ENCODE assay signal across 1 cellular context in the genomic region with DNA sequence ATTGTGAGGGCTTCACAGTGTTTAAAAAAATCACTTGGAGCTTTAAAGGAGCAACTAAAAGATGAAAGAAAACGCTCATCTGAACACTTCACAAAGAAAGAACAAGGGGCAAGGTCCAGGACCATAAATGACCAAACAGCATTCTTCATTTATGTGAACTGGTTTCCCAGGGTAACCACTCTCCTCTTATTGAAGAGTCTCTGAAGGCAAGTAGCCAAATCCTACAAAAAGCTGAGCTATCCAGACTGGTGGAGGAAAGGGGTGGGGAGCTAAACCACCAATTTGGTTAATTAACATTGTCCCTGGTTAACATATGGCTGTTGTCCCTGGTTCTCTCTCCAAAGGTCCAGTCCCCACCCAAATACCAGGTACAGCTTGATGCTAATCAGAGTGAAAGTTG.
A peak's percentile ranks its signal among the peaks of the same experiment; 100 is the strongest.
TF ChIP-seq lines count a peak whose summit lies in the region.

No MANE protein-coding gene starts in this region.

TF ChIP-seq in HepG2, 621 proteins besides CTCF, POLR2A, EP300 and RAD21 (continued from another document):
- TF ChIP-seq ZNF414 (CRISPR knock-in tag; IDR thresholded peaks at IDR 0.05) (no peak), EEA1 (CRISPR knock-in tag; IDR thresholded peaks at IDR 0.05; ENCODE audit: borderline replicate concordance) (no peak), SNAI1 (CRISPR knock-in tag; IDR thresholded peaks at IDR 0.05; ENCODE audit: borderline replicate concordance) (no peak), ZNF562 (CRISPR knock-in tag; IDR thresholded peaks at IDR 0.05; ENCODE audit: borderline replicate concordance) (no peak), RFX1 (IDR thresholded peaks at IDR 0.05) (peak; percentile 68; the same call in 1 of the 2 replicates), IRF2 (CRISPR knock-in tag; IDR thresholded peaks at IDR 0.05) (no peak), EHMT2 (IDR thresholded peaks at IDR 0.05; ENCODE audit: borderline replicate concordance, low read depth, low read length) (peak; percentile 24; the same call in 1 of the 2 replicates), AGO2 (optimal IDR thresholded peaks at IDR 0.05; ENCODE audit: low read depth, low read length) (no peak), TEAD2 (CRISPR knock-in tag; IDR thresholded peaks at IDR 0.05) (no peak), ZFY (CRISPR knock-in tag; IDR thresholded peaks at IDR 0.05) (no peak), FOSL1 (CRISPR knock-in tag; IDR thresholded peaks at IDR 0.05; ENCODE audit: borderline replicate concordance) (no peak), FOXO1 (CRISPR knock-in tag; IDR thresholded peaks at IDR 0.05) (no peak), ZNF235 (CRISPR knock-in tag; IDR thresholded peaks at IDR 0.05; ENCODE audit: borderline replicate concordance) (no peak), REPIN1 (CRISPR knock-in tag; IDR thresholded peaks at IDR 0.05; ENCODE audit: borderline replicate concordance, low read depth) (no peak), KLF12 (CRISPR knock-in tag; IDR thresholded peaks at IDR 0.05; ENCODE audit: borderline replicate concordance) (no peak), ZBTB33 (CRISPR knock-in tag; IDR thresholded peaks at IDR 0.05) (no peak), TEF (CRISPR knock-in tag; IDR thresholded peaks at IDR 0.05) (no peak), ASH2L (IDR thresholded peaks at IDR 0.05; ENCODE audit: insufficient read length, low read depth, low read length) (peak; percentile 84), ZZZ3 (CRISPR knock-in tag; IDR thresholded peaks at IDR 0.05; ENCODE audit: borderline replicate concordance) (no peak), ATF5 (CRISPR knock-in tag; IDR thresholded peaks at IDR 0.05; ENCODE audit: low read depth) (no peak), ATF7-NPFF (CRISPR knock-in tag; IDR thresholded peaks at IDR 0.05; ENCODE audit: low read depth) (no peak), ZNF792 (CRISPR knock-in tag; IDR thresholded peaks at IDR 0.05) (no peak), SOX13 (IDR thresholded peaks at IDR 0.05) (no peak), SOX13 (CRISPR knock-in tag; conservative IDR thresholded peaks at IDR 0.05 in 1 of 2, IDR thresholded peaks at IDR 0.05 in 1 of 2) (peak in 1 of 2 experiments; percentile 53; a peak in 2 of 4 replicates), SUZ12 (IDR thresholded peaks at IDR 0.05; ENCODE audit: low read depth, low read length) (no peak), ZNF615 (CRISPR knock-in tag; IDR thresholded peaks at IDR 0.05; ENCODE audit: borderline replicate concordance) (no peak), ZNF329 (CRISPR knock-in tag; IDR thresholded peaks at IDR 0.05; ENCODE audit: low read depth) (no peak), PAXIP1 (CRISPR knock-in tag; conservative IDR thresholded peaks at IDR 0.05) (peak; percentile 76), BCL6 (CRISPR knock-in tag; IDR thresholded peaks at IDR 0.05) (peak; percentile 37; the same call in 1 of the 2 replicates), FIP1L1 (IDR thresholded peaks at IDR 0.05; ENCODE audit: borderline replicate concordance, insufficient read depth, low read depth, low read length) (no peak), TOE1 (CRISPR knock-in tag; IDR thresholded peaks at IDR 0.05) (no peak), TOPORS (CRISPR knock-in tag; IDR thresholded peaks at IDR 0.05) (no peak), HMG20A (CRISPR knock-in tag; IDR thresholded peaks at IDR 0.05; ENCODE audit: borderline replicate concordance) (no peak), ATF7 (IDR thresholded peaks at IDR 0.05) (no peak), ATF7 (CRISPR knock-in tag; IDR thresholded peaks at IDR 0.05) (no peak), CENPX (CRISPR knock-in tag; IDR thresholded peaks at IDR 0.05) (no peak), ZFP41 (CRISPR knock-in tag; IDR thresholded peaks at IDR 0.05; ENCODE audit: borderline replicate concordance) (no peak)
- TF ChIP-seq, protein P1, sequence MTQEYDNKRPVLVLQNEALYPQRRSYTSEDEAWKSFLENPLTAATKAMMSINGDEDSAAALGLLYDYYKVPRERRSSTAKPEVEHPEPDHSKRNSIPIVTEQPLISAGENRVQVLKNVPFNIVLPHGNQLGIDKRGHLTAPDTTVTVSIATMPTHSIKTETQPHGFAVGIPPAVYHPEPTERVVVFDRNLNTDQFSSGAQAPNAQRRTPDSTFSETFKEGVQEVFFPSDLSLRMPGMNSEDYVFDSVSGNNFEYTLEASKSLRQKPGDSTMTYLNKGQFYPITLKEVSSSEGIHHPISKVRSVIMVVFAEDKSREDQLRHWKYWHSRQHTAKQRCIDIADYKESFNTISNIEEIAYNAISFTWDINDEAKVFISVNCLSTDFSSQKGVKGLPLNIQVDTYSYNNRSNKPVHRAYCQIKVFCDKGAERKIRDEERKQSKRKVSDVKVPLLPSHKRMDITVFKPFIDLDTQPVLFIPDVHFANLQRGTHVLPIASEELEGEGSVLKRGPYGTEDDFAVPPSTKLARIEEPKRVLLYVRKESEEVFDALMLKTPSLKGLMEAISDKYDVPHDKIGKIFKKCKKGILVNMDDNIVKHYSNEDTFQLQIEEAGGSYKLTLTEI (CRISPR knock-in tag; conservative IDR thresholded peaks at IDR 0.05) = no peak
